Comparison of ENCODE assay signal across 10 cellular contexts in the genomic region with DNA sequence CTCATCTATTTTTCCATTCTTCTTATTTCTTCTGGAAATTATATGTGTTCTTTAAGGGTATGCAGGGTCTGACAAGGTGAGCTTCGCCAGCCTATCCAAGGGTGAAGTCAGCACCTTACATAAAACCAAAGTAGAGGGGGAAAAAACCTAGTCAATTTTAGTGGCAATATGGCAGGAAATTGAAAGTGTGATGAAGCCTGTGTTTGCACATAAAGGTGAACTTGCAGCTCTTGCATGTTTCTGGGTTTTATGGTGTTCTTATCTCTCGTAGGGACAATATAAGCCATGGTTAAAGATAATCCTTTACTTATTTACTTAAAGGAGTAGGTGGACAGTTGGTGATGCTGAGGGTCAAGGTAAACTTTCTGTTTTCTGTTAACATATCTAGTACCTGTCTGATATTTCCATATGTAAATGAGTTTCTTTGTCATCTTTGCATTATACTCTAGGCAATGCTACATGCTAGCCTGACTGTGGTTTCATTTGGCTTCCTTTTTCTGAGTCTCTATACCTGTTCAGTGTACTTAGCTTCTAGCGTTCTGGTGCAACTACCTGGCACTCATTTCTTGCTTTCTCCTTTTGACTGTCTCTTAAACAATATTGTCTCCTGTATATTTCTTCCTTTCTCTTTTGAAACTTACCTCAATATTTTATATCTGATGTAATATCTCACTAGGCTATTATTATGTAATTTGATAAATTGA. TPM values are rescaled to one million over a fixed set of nuclear protein-coding genes. Genes with fewer than 3 reads are reported as not detected.
DNase-seq lines count a peak whose midpoint lies in the region; ATAC-seq, FAIRE-seq and TF ChIP-seq lines count a peak whose summit lies in the region.
"Had no signal": no experiment of that assay in that cellular context is flagged by ENCODE, and none has a peak within 500 bp of the region (broad histone marks: within the 10 kb centered on the region; RNA-seq: fewer than 3 reads in every experiment).

No MANE protein-coding gene starts in this region.

- peak overlapping the region; percentile 54 to 68 (median 61) for H3K4me3 Mint-ChIP-seq in T-cell
- H3K4me3 Mint-ChIP-seq: neural crest cell had no signal

- no peaks in the 10 kb centered on the region for H3K4me1 ChIP-seq in A549

- H3K4me2 ChIP-seq in A549: no peak overlapping the region

- no peak for DNase-seq in A549 (ENCODE audit: low read depth in 1 of 2, low spot score in 1 of 2)
- no peak for DNase-seq in T-cell
- DNase-seq in glomerular visceral epithelial cell (ENCODE audit: extremely low spot score): no peak
- DNase-seq in mucosa of gallbladder (ENCODE audit: low spot score): no peak
- DNase-seq in ureter (ENCODE audit: low spot score): no peak
- no peak for DNase-seq in NOMO-1 treated with dmso at 0.1 percent for 144 hours (lab: John Stamatoyannopoulos, UW; ENCODE audit: unreplicated experiment)

- FAIRE-seq in A549 (lab: Jason Lieb, UNC): peak; percentile 18

- POLR2A ChIA-PET in A549 (lab: Yijun Ruan, JAX): no interaction called here
- POLR2A ChIA-PET in T-cell (lab: Charles Lee): interaction anchor here (0.5 to 1.0 kb wide), 4 partner anchors 23 to 154 kb away, joined by 3 to 4 read pairs (median 4); no protein-coding TSS in a partner anchor

- 0 out of 3 replicates have a peak, but pooled peaks cover 6% of the 10 kb centered on the region for H3K9me3 ChIP-seq in A549

- H3K4me3 ChIP-seq in A549: no peak overlapping the region
- H3K4me3 ChIP-seq: BLaER1 treated with 17β-estradiol and CSF1 and Interleukin-3, amounts not matched to agents 10 nM and 100 nM had no signal

- no peaks in the 10 kb centered on the region for H3K27me3 Mint-ChIP-seq in T-cell

- TF ChIP-seq POLR2A in A549 (IDR thresholded peaks at IDR 0.05; ENCODE audit: low read length): no peak

- whole genome bisulfite sequencing in A549 (ENCODE audit: missing lambda C conversion rate): 88% methylated on average over 3 of the region's 3 CpGs

- TF ChIP-seq EP300 in A549 (IDR thresholded peaks at IDR 0.05): no peak

- H3K9me3 Mint-ChIP-seq in T-cell: peaks cover 0 to 11% (median 9%) of the 10 kb centered on the region in 3 donors

- ATAC-seq in A549 (no peak), GM19035 (IDR thresholded peaks at IDR 0.05; ENCODE audit: unreplicated experiment) (peak; percentile 95), HG02938 (IDR thresholded peaks at IDR 0.05; ENCODE audit: unreplicated experiment) (peak; percentile 95), T-cell (replicated peaks in 1 of 4) (peak; percentile 72 to 80 (median 78))

- TF ChIP-seq CTCF in A549 (IDR thresholded peaks at IDR 0.05): no peak

- peaks cover 22% of the 10 kb centered on the region for H3K36me3 Mint-ChIP-seq in T-cell

- H3K27ac Mint-ChIP-seq in T-cell: peak overlapping the region; percentile 79

- CTCF ChIA-PET in A549 (lab: Yijun Ruan, JAX) (no interaction called here), T-cell (lab: Charles Lee) (interaction anchor here in 1 of 2 donors (1.0 kb wide), 1 partner anchor 30 kb away, joined by 3 read pairs; no protein-coding TSS in a partner anchor)

- H3K4me1 Mint-ChIP-seq in T-cell: peaks cover 58 to 70% (median 61%) of the 10 kb centered on the region in 3 donors
- H3K4me1 Mint-ChIP-seq: neural crest cell had no signal

- no peak overlapping the region for H3K27ac ChIP-seq in A549
- H3K27ac ChIP-seq: BLaER1 treated with 17β-estradiol and CSF1 and Interleukin-3, amounts not matched to agents 10 nM and 100 nM had no signal

- TF ChIP-seq RAD21 in A549 (conservative IDR thresholded peaks at IDR 0.05 in 1 of 2, IDR thresholded peaks at IDR 0.05 in 1 of 2): no peak

TF ChIP-seq in A549, 52 proteins besides CTCF, POLR2A, EP300 and RAD21:
- no peak for TF ChIP-seq POLR2AphosphoS2 (conservative IDR thresholded peaks at IDR 0.05; ENCODE audit: low read length)

RNA-seq across cellular contexts. Expression of gene CCDC91, which starts 32.9 kb away (rescaled TPM):
- polyA plus RNA-seq in A549 (2011; rRNA removed) (38.1 and 48.1 TPM in 2 replicates), A549 (2017; fragmentation: RNase III; extraction: RNeasy Plus Mini Kit Qiagen cat#74134 plus additional on column Dnase treatment) (25.2 to 26.0 TPM (median 25.6 TPM) in 3 replicates)
- 13.4 and 15.5 TPM in 2 replicates for polyA plus RNA-seq in A549 (2012; cell fraction: cytosol; rRNA removed)
- polyA plus RNA-seq in A549 (2012; cell fraction: nucleus; rRNA removed): 4.8 and 6.1 TPM in 2 replicates
- 36.2 and 38.4 TPM in 2 replicates for polyA minus RNA-seq in A549 (2011; rRNA and poly(A)+ RNA removed)
- total RNA-seq in T-cell (10 to 100 TPM; 65.7 to 73.0 (median 68.7) TPM), mucosa of gallbladder (27.5 TPM), ureter (33.5 TPM)

Comparison
In these comparisons a context has a peak if more than half of its experiments do, and no peak if none do; other contexts are left out.
1. ATAC-seq: peak in GM19035 (single experiment), HG02938 (single experiment) and T-cell (4 of 4); none in A549 (0 of 2).